17 cellular contexts compared by ENCODE assay signal in genomic region chr1:71557138-71557537, GRCh38.
DNase-seq lines count a peak whose midpoint lies in the region; ATAC-seq and TF ChIP-seq lines count a peak whose summit lies in the region.
"Had no signal": no experiment of that assay in that cellular context is flagged by ENCODE, and none has a peak within 500 bp of the region (broad histone marks: within the 10 kb centered on the region; RNA-seq: fewer than 3 reads in every experiment).

No MANE protein-coding gene starts in this region.

- DNase-seq in DND-41: no peak
- DNase-seq in LHCN-M2 (ENCODE audit: low read depth): peak; percentile 24
- peak; percentile 45 for DNase-seq in foreskin melanocyte
- DNase-seq in mesothelial cell of epicardium (ENCODE audit: low spot score in 2 of 2, unreplicated experiment in 2 of 2): no peak
- no peak for DNase-seq in NCI-H774 (lab: John Stamatoyannopoulos, UW)
- no peak for DNase-seq in LoVo (ENCODE audit: low spot score)
- DNase-seq in PC-9: no peak
- DNase-seq: CD8-positive, alpha-beta T cell; COR-L47; DMS153; DMS79 treated with DMSO at 0.1 percent for 48 hours; GF-D8; GM23248 had no signal

- ATAC-seq in DND-41 (ENCODE audit: insufficient read depth, low read depth) (peak; percentile 22; the same call in 1 of the 3 replicates), GM18520 (IDR thresholded peaks at IDR 0.05; ENCODE audit: unreplicated experiment) (no peak)
- ATAC-seq: A549; CD8-positive, alpha-beta T cell; HCT116 had no signal

- H3K27ac Mint-ChIP-seq in mesothelial cell of epicardium: peak overlapping the region; percentile 2
- H3K27ac Mint-ChIP-seq: CD14-positive monocyte; CD8-positive, alpha-beta T cell had no signal

- no peaks in the 10 kb centered on the region for H4K20me1 ChIP-seq in DND-41 (ENCODE audit: insufficient read depth, low read length)
- no peaks in the 10 kb centered on the region for H4K20me1 ChIP-seq in PC-9 (ENCODE audit: insufficient read depth)

- H3K4me3 Mint-ChIP-seq in mesothelial cell of epicardium: no peak overlapping the region
- H3K4me3 Mint-ChIP-seq: CD14-positive monocyte; CD8-positive, alpha-beta T cell had no signal

- no peak overlapping the region for H3K27ac ChIP-seq in DND-41 (ENCODE audit: low read length)
- H3K27ac ChIP-seq in PC-9: no peak overlapping the region
- H3K27ac ChIP-seq: A549, GM23248 had no signal

- CTCF ChIA-PET in PC-9 (lab: Charles Lee): no interaction called here

- no peak overlapping the region for H3K4me2 ChIP-seq in DND-41 (ENCODE audit: insufficient read depth, low read length)
- no peak overlapping the region for H3K4me2 ChIP-seq in PC-9
- H3K4me2 ChIP-seq: A549 had no signal

- no peak overlapping the region for H2AFZ ChIP-seq in DND-41 (ENCODE audit: low read depth, low read length)
- no peak overlapping the region for H2AFZ ChIP-seq in PC-9
- H2AFZ ChIP-seq: GM23248 had no signal

- H3K4me1 ChIP-seq in DND-41 (ENCODE audit: insufficient read depth, low read length): no peaks in the 10 kb centered on the region
- H3K4me1 ChIP-seq in PC-9 (replicated peaks; ENCODE audit: insufficient read depth): no peaks in the 10 kb centered on the region
- H3K4me1 ChIP-seq: A549 had no signal

- no peaks in the 10 kb centered on the region for H3K36me3 Mint-ChIP-seq in mesothelial cell of epicardium
- H3K36me3 Mint-ChIP-seq: CD14-positive monocyte; CD8-positive, alpha-beta T cell had no signal

- H3K9me2 ChIP-seq in PC-9 (ENCODE audit: insufficient read depth): no peaks in the 10 kb centered on the region

- H3F3A ChIP-seq in PC-9 (ENCODE audit: insufficient read depth, low read depth): no peaks in the 10 kb centered on the region

- no peaks in the 10 kb centered on the region for H3K27me3 Mint-ChIP-seq in mesothelial cell of epicardium (ENCODE audit: low read depth)

- H3K27me3 ChIP-seq in DND-41 (ENCODE audit: insufficient read depth, low read length, poor library complexity) (no peaks in the 10 kb centered on the region), PC-9 (ENCODE audit: insufficient read depth, low read depth) (no peaks in the 10 kb centered on the region)

- H3K9me3 ChIP-seq in DND-41 (ENCODE audit: insufficient read depth, low read length, severe bottlenecking): no peaks in the 10 kb centered on the region
- H3K9me3 ChIP-seq in PC-9 (ENCODE audit: insufficient read depth, low read depth): no peaks in the 10 kb centered on the region
- H3K9me3 ChIP-seq: A549 had no signal

- H3K79me2 ChIP-seq in DND-41 (ENCODE audit: insufficient read depth, low read length) (no peaks in the 10 kb centered on the region), PC-9 (ENCODE audit: low read depth) (no peaks in the 10 kb centered on the region)

- no peak overlapping the region for H3K9ac ChIP-seq in DND-41 (ENCODE audit: low read depth, low read length)
- H3K9ac ChIP-seq: GM23248 had no signal

- H3K4me3 ChIP-seq in DND-41 (ENCODE audit: low read depth in 1 of 2, low read length in 2 of 2) (no peak overlapping the region), PC-9 (no peak overlapping the region)
- H3K4me3 ChIP-seq: A549, GM23248 had no signal

- POLR2A ChIA-PET in PC-9 (lab: Charles Lee; ENCODE audit: unreplicated experiment): no interaction called here

- H3K4me1 Mint-ChIP-seq in mesothelial cell of epicardium: peaks cover 9% of the 10 kb centered on the region
- H3K4me1 Mint-ChIP-seq: CD14-positive monocyte had no signal

- no TSS peak for BruUV-seq in PC-9 (replicated peaks; lab: Mats Ljungman, UMichigan)

- no peaks in the 10 kb centered on the region for H3K9me3 Mint-ChIP-seq in mesothelial cell of epicardium
- H3K9me3 Mint-ChIP-seq: CD8-positive, alpha-beta T cell had no signal

- no peaks in the 10 kb centered on the region for H3K36me3 ChIP-seq in DND-41 (ENCODE audit: insufficient read depth, low read length)
- H3K36me3 ChIP-seq in PC-9 (ENCODE audit: low read depth): no peaks in the 10 kb centered on the region

- no peak for TF ChIP-seq CTCF in DND-41 (IDR thresholded peaks at IDR 0.05; ENCODE audit: borderline replicate concordance, extremely low read depth, low read length, poor library complexity, severe bottlenecking)
- TF ChIP-seq CTCF in mesothelial cell of epicardium (IDR thresholded peaks at IDR 0.05; ENCODE audit: unreplicated experiment): no peak
- TF ChIP-seq CTCF in PC-9 (conservative IDR thresholded peaks at IDR 0.05): no peak

- intact Hi-C loops in PC-9 (cut with micrococcal nuclease; ENCODE audit: unreplicated experiment): no loop called here

Comparison
In these comparisons a context has a peak if more than half of its experiments do, and no peak if none do; other contexts are left out.
1. DNase-seq: peak in LHCN-M2 (single experiment) and foreskin melanocyte (single experiment); none in DND-41 (single experiment), mesothelial cell of epicardium (0 of 2), NCI-H774 (single experiment), LoVo (single experiment) and PC-9 (0 of 2).